ENCODE assay signal across 18 cellular contexts in genomic region chr2:98552499-98553179, GRCh38. TPM values are rescaled to one million over a fixed set of nuclear protein-coding genes. Genes with fewer than 3 reads are reported as not detected.
DNase-seq lines count a peak whose midpoint lies in the region; ATAC-seq, FAIRE-seq and TF ChIP-seq lines count a peak whose summit lies in the region.
"Had no signal": no experiment of that assay in that cellular context is flagged by ENCODE, and none has a peak within 500 bp of the region (broad histone marks: within the 10 kb centered on the region; RNA-seq: fewer than 3 reads in every experiment).

No MANE protein-coding gene starts in this region.

- H3K27me3 Mint-ChIP-seq in T-helper 2 cell treated with Interferon-gamma antibody and Interleukin-4, amounts not matched to agents 5 μg/mL and 100 μg/mL, for 36 hours (ENCODE audit: low read depth), result no peaks in the 10 kb centered on the region
- H3K27me3 Mint-ChIP-seq in astrocyte (ENCODE audit: low read depth, unreplicated experiment), result no peaks in the 10 kb centered on the region
- H3K27me3 Mint-ChIP-seq in natural killer cell (ENCODE audit: low read depth in 2 of 2), result no peaks in the 10 kb centered on the region
- H3K27me3 Mint-ChIP-seq: activated B cell treated with CpG ODN at 0.5 μM for 24 hours, memory B cell had no signal

- no peak overlapping the region; the same call in 2 of the 3 replicates for H2BK15ac ChIP-seq in IMR-90 (ENCODE audit: low read depth, low read length)

- H3K27me3 ChIP-seq in IMR-90 (ENCODE audit: control insufficient read depth, insufficient read depth, low read length) (no peaks in the 10 kb centered on the region), astrocyte (ENCODE audit: insufficient read depth, low read length) (no peaks in the 10 kb centered on the region)
- H3K27me3 ChIP-seq: ovary, tibial nerve had no signal

- peak overlapping the region; percentile 9 for H2BK5ac ChIP-seq in IMR-90 (ENCODE audit: low read depth, low read length, poor library complexity, severe bottlenecking)

- H3K9me3 ChIP-seq in IMR-90 (ENCODE audit: control insufficient read depth, insufficient read depth, low read length), result no peaks in the 10 kb centered on the region
- H3K9me3 ChIP-seq in astrocyte (ENCODE audit: insufficient read depth, low read depth, low read length), result no peaks in the 10 kb centered on the region
- H3K9me3 ChIP-seq: ovary, tibial nerve had no signal

- no peak overlapping the region for H3K23ac ChIP-seq in IMR-90 (ENCODE audit: low read depth, low read length)

- no peak overlapping the region for H2BK120ac ChIP-seq in IMR-90 (ENCODE audit: low read depth, low read length)

- H2AK9ac ChIP-seq in IMR-90 (replicated peaks; ENCODE audit: low read depth, low read length, poor library complexity), result peak overlapping the region; percentile 1

- peaks cover 68% of the 10 kb centered on the region for H3K36me3 Mint-ChIP-seq in T-helper 2 cell treated with Interferon-gamma antibody and Interleukin-4, amounts not matched to agents 5 μg/mL and 100 μg/mL, for 36 hours (ENCODE audit: low read depth)
- H3K36me3 Mint-ChIP-seq in astrocyte (ENCODE audit: low read depth, unreplicated experiment) (peaks cover 15% of the 10 kb centered on the region), natural killer cell (peaks cover 23% of the 10 kb centered on the region)

- peaks cover 49% of the 10 kb centered on the region for H3K4me1 Mint-ChIP-seq in T-helper 2 cell treated with Interferon-gamma antibody and Interleukin-4, amounts not matched to agents 5 μg/mL and 100 μg/mL, for 36 hours (ENCODE audit: low read depth)
- no peaks in the 10 kb centered on the region for H3K4me1 Mint-ChIP-seq in astrocyte (ENCODE audit: low read depth, unreplicated experiment)
- peaks cover 45 to 55% of the 10 kb centered on the region in 2 donors for H3K4me1 Mint-ChIP-seq in natural killer cell

- no peak overlapping the region for H3K18ac ChIP-seq in IMR-90 (ENCODE audit: low read depth, low read length)

- no peak overlapping the region for H2AFZ ChIP-seq in IMR-90 (replicated peaks; ENCODE audit: low read length, poor library complexity)
- H2AFZ ChIP-seq in astrocyte (ENCODE audit: low read depth, low read length), result no peak overlapping the region

- H3K9me3 Mint-ChIP-seq in T-helper 2 cell treated with Interferon-gamma antibody and Interleukin-4, amounts not matched to agents 5 μg/mL and 100 μg/mL, for 36 hours, result no peaks in the 10 kb centered on the region
- H3K9me3 Mint-ChIP-seq in astrocyte (ENCODE audit: unreplicated experiment), result no peaks in the 10 kb centered on the region
- no peaks in the 10 kb centered on the region for H3K9me3 Mint-ChIP-seq in natural killer cell
- H3K9me3 Mint-ChIP-seq: activated B cell treated with CpG ODN at 0.5 μM for 24 hours, memory B cell had no signal

- H3K79me1 ChIP-seq in IMR-90 (ENCODE audit: low read depth in 1 of 2, low read length in 2 of 2), result no peaks in the 10 kb centered on the region

- no peak overlapping the region for H2BK20ac ChIP-seq in IMR-90 (ENCODE audit: low read depth, low read length)

- H3K79me2 ChIP-seq in astrocyte (ENCODE audit: insufficient read depth, low read length), result no peaks in the 10 kb centered on the region

- H4K8ac ChIP-seq in IMR-90 (ENCODE audit: low read depth in 2 of 2, low read length in 2 of 2), result peak overlapping the region in 1 of 2 experiments; percentile 9; a peak in 1 of 4 replicates

- no peak for TF ChIP-seq POLR2A in IMR-90 (IDR thresholded peaks at IDR 0.05; ENCODE audit: low read depth, low read length)

- H3K14ac ChIP-seq in IMR-90 (replicated peaks; ENCODE audit: low read depth, low read length), result no peak overlapping the region

- H4K5ac ChIP-seq in IMR-90 (ENCODE audit: low read depth, low read length), result no peak overlapping the region

- H3K9ac ChIP-seq in IMR-90 (ENCODE audit: low read depth, low read length) (no peak overlapping the region), astrocyte (ENCODE audit: low read length) (no peak overlapping the region)

- H3K36me3 ChIP-seq in IMR-90 (ENCODE audit: control insufficient read depth, insufficient read depth, low read length) (peaks cover 28% of the 10 kb centered on the region), astrocyte (ENCODE audit: insufficient read depth, low read length) (peaks cover 6% of the 10 kb centered on the region)
- H3K36me3 ChIP-seq: ovary had no signal

- H3K9me1 ChIP-seq in IMR-90 (ENCODE audit: insufficient read depth, low read length), result peaks cover 7% of the 10 kb centered on the region; the same call in 1 of the 2 replicates

- H4K91ac ChIP-seq in IMR-90 (ENCODE audit: insufficient read depth, low read depth, low read length), result no peak overlapping the region

- 100% methylated on average over 2 of the region's 7 CpGs; no CpG with 5 or more reads in 1 of the 2 experiments for WGBS in IMR-90 (ENCODE audit: extremely low coverage in 2 of 2, insufficient read length in 1 of 2), 2 experiments

- in situ Hi-C loops in IMR-90 (cut with MboI; ENCODE audit: low sequenced_read_pairs), result no loop called here

- CTCF ChIA-PET in IMR-90 (lab: Yijun Ruan, JAX), result no interaction called here

- H4K20me1 ChIP-seq in IMR-90 (ENCODE audit: insufficient read depth, low read length) (no peaks in the 10 kb centered on the region), astrocyte (ENCODE audit: insufficient read depth, low read length) (no peaks in the 10 kb centered on the region)

- H3K4me2 ChIP-seq in IMR-90 (ENCODE audit: low read depth, low read length) (no peak overlapping the region), astrocyte (ENCODE audit: low read length) (no peak overlapping the region)

- H3K4me1 ChIP-seq in IMR-90 (ENCODE audit: control insufficient read depth, insufficient read depth, low read length), result no peaks in the 10 kb centered on the region; the same call in 1 of the 2 replicates
- H3K4me1 ChIP-seq in astrocyte (ENCODE audit: insufficient read depth, low read length), result no peaks in the 10 kb centered on the region
- H3K4me1 ChIP-seq: tibial nerve had no signal

- peak overlapping the region; percentile 8; the same call in 1 of the 2 replicates for H3K4ac ChIP-seq in IMR-90 (ENCODE audit: low read depth, low read length)

- dilution Hi-C loops in IMR-90 (cut with HindIII; ENCODE audit: low sequenced_read_pairs, unreplicated experiment), result no loop called here

- H3K4me3 Mint-ChIP-seq in T-helper 2 cell treated with Interferon-gamma antibody and Interleukin-4, amounts not matched to agents 5 μg/mL and 100 μg/mL, for 36 hours, result no peak overlapping the region
- no peak overlapping the region for H3K4me3 Mint-ChIP-seq in astrocyte (ENCODE audit: unreplicated experiment)
- H3K4me3 Mint-ChIP-seq in natural killer cell, result no peak overlapping the region
- H3K4me3 Mint-ChIP-seq: activated B cell treated with CpG ODN at 0.5 μM for 24 hours, memory B cell had no signal

- TF ChIP-seq CTCF in IMR-90 (conservative IDR thresholded peaks at IDR 0.05; ENCODE audit: low read depth, low read length), result no peak
- TF ChIP-seq CTCF in astrocyte (IDR thresholded peaks at IDR 0.05; ENCODE audit: insufficient read depth, low read depth, low read length), result no peak
- no peak for TF ChIP-seq CTCF in natural killer cell (IDR thresholded peaks at IDR 0.05)

- H3K27ac ChIP-seq in IMR-90 (ENCODE audit: insufficient read depth, low read length), result no peak overlapping the region
- peak overlapping the region; percentile 19 for H3K27ac ChIP-seq in astrocyte (ENCODE audit: low read depth, low read length)
- H3K27ac ChIP-seq: ovary, tibial nerve had no signal

- no peak overlapping the region for H3K4me3 ChIP-seq in IMR-90 (ENCODE audit: insufficient read depth, low read depth, low read length)
- no peak overlapping the region for H3K4me3 ChIP-seq in astrocyte (ENCODE audit: insufficient read depth, low read depth, low read length)
- H3K4me3 ChIP-seq: ovary, tibial nerve had no signal

- DNase-seq in T-helper 2 cell treated with Interferon-gamma antibody and Interleukin-4, amounts not matched to agents 5 μg/mL and 100 μg/mL, for 36 hours (ENCODE audit: low spot score), result no peak
- DNase-seq in T-helper 2 cell, result no peak
- DNase-seq in IMR-90, result peak; percentile 94
- peak; percentile 22 for DNase-seq in astrocyte (ENCODE audit: low read depth)
- DNase-seq in natural killer cell, result no peak
- no peak for DNase-seq in stimulated activated naive CD4-positive, alpha-beta T cell (lab: John Stamatoyannopoulos, UW)
- no peak for DNase-seq in SW 1271 (lab: John Stamatoyannopoulos, UW)
- DNase-seq: 8988T, activated B cell treated with CpG ODN at 0.5 μM for 24 hours, activated gamma-delta T cell treated with Interleukin-2 at 50 U/mL for 16 hours, cortex of kidney, NCI-H187, ovary, SHP77 treated with DMSO at 0.1 percent for 48 hours had no signal

- no peak for FAIRE-seq in astrocyte (lab: Jason Lieb, UNC)
- FAIRE-seq: D721Med had no signal

- no peak overlapping the region for H3K56ac ChIP-seq in IMR-90 (ENCODE audit: extremely low read depth, insufficient read depth, low read length)

- intact Hi-C loops in IMR-90 (cut with micrococcal nuclease), result no loop called here
- intact Hi-C loops in natural killer cell (cut with micrococcal nuclease), result no loop called here

- H3K27ac Mint-ChIP-seq in T-helper 2 cell treated with Interferon-gamma antibody and Interleukin-4, amounts not matched to agents 5 μg/mL and 100 μg/mL, for 36 hours, result peak overlapping the region; percentile 34
- H3K27ac Mint-ChIP-seq in astrocyte (ENCODE audit: unreplicated experiment) (no peak overlapping the region), natural killer cell (peak overlapping the region; percentile 55)
- H3K27ac Mint-ChIP-seq: activated B cell treated with CpG ODN at 0.5 μM for 24 hours had no signal

- peak; percentile 91 for ATAC-seq in IMR-90 (ENCODE audit: low read depth)
- no peak for ATAC-seq in natural killer cell
- no peak for ATAC-seq in HG03432 (IDR thresholded peaks at IDR 0.05; ENCODE audit: unreplicated experiment)

- BruUV-seq in IMR-90 (replicated peaks; lab: Mats Ljungman, UMichigan), result no TSS peak

- peak overlapping the region; percentile 14; the same call in 1 of the 2 replicates for H2AK5ac ChIP-seq in IMR-90 (ENCODE audit: low read depth, low read length)

- TF ChIP-seq RAD21 in IMR-90 (IDR thresholded peaks at IDR 0.05; ENCODE audit: low read length), result no peak

- POLR2A ChIA-PET in IMR-90 (lab: Charles Lee; ENCODE audit: unreplicated experiment), result no interaction called here

TF ChIP-seq in IMR-90, 13 proteins besides CTCF, POLR2A, EP300 and RAD21 (continues in another document):
- peak; percentile 30; the same call in 1 of the 2 replicates for TF ChIP-seq BHLHE40 (IDR thresholded peaks at IDR 0.05; ENCODE audit: low read depth, low read length)
- no peak for TF ChIP-seq CHD1 (IDR thresholded peaks at IDR 0.05; ENCODE audit: low read depth, low read length)

RNA-seq across cellular contexts. Expression of gene COA5, which starts 55.7 kb away (rescaled TPM):
- total RNA-seq in IMR-90 (2012; rRNA removed), result 8.4 and 16.4 TPM in 2 replicates
- 10.1 and 14.2 TPM in 2 replicates for polyA plus RNA-seq in IMR-90 (2012; rRNA removed)
- 7.7 and 10.4 TPM in 2 replicates for polyA plus RNA-seq in IMR-90 (2012; cell fraction: cytosol; rRNA removed)
- 3.6 and 26.9 TPM in 2 replicates for polyA plus RNA-seq in IMR-90 (2012; cell fraction: nucleus; rRNA removed; ENCODE audit: low replicate concordance)
- total RNA-seq in astrocyte, result 19.5 and 19.8 TPM in 2 replicates
- 10 to 100 TPM; 27.4 to 39.6 (median 36.1) TPM for total RNA-seq in natural killer cell

RNA-seq across cellular contexts. Expression of gene UNC50, which starts 55.8 kb away (rescaled TPM):
- total RNA-seq in IMR-90 (2012; rRNA removed) (18.3 and 40.3 TPM in 2 replicates), astrocyte (26.8 and 31.3 TPM in 2 replicates), natural killer cell (10 to 100 TPM; 30.8 to 40.5 (median 32.1) TPM)
- polyA plus RNA-seq in IMR-90 (2012; rRNA removed), result 29.5 and 34.1 TPM in 2 replicates
- 12.0 and 13.8 TPM in 2 replicates for polyA plus RNA-seq in IMR-90 (2012; cell fraction: cytosol; rRNA removed)
- polyA plus RNA-seq in IMR-90 (2012; cell fraction: nucleus; rRNA removed; ENCODE audit: low replicate concordance), result 12.8 and 48.5 TPM in 2 replicates

Comparison
In these comparisons a context has a peak if more than half of its experiments do, and no peak if none do; other contexts are left out.
1. DNase-seq: peak in IMR-90 (single experiment) and astrocyte (single experiment); none in T-helper 2 cell treated with Interferon-gamma antibody and Interleukin-4, amounts not matched to agents 5 μg/mL and 100 μg/mL, for 36 hours (single experiment), T-helper 2 cell (0 of 5), natural killer cell (single experiment), stimulated activated naive CD4-positive, alpha-beta T cell (0 of 6) and SW 1271 (0 of 2).